14 cellular contexts compared by ENCODE assay signal in genomic region chr2:45330617-45331016, GRCh38.
DNase-seq lines count a peak whose midpoint lies in the region; ATAC-seq and TF ChIP-seq lines count a peak whose summit lies in the region.
"Had no signal": no experiment of that assay in that cellular context is flagged by ENCODE, and none has a peak within 500 bp of the region (broad histone marks: within the 10 kb centered on the region; RNA-seq: fewer than 3 reads in every experiment).

No MANE protein-coding gene starts in this region.

- DNase-seq in NCI-H1092 treated with DMSO at 0.1 percent for 48 hours (lab: John Stamatoyannopoulos, UW): peak; percentile 10
- DNase-seq in NCI-H1092 (lab: John Stamatoyannopoulos, UW): no peak
- DNase-seq in NCI-H526 (lab: John Stamatoyannopoulos, UW): peak; percentile 7 to 43
- peak; percentile 73 for DNase-seq in epithelial cell of esophagus (ENCODE audit: low read depth)
- peak; percentile 37 for DNase-seq in pulmonary artery endothelial cell (ENCODE audit: low read depth, low spot score)
- DNase-seq in omental fat pad (ENCODE audit: low spot score): no peak
- DNase-seq in NCI-H2227 (lab: John Stamatoyannopoulos, UW; ENCODE audit: unreplicated experiment): no peak
- DNase-seq: activated CD8-positive, alpha-beta T cell treated with anti-CD3 and anti-CD28 coated beads for 36 hours; activated effector memory CD4-positive, alpha-beta T cell treated with anti-CD3 and anti-CD28 coated beads, Interleukin-2, amount 50 U/mL, for 16 hours; midbrain; stimulated activated CD4-positive, alpha-beta T cell treated with anti-CD3 and anti-CD28 coated beads, Interleukin-15, amount 100 ng/mL, for 24 hours; T1000; tibial artery had no signal

- TF ChIP-seq CTCF in epithelial cell of esophagus (IDR thresholded peaks at IDR 0.05; ENCODE audit: insufficient read depth, low read depth, low read length, missing control alignments) (no peak), omental fat pad (IDR thresholded peaks at IDR 0.05) (no peak)

- H3K4me3 ChIP-seq in epithelial cell of esophagus (ENCODE audit: low read length): no peak overlapping the region
- H3K4me3 ChIP-seq: tibial artery had no signal

- ATAC-seq in omental fat pad (ENCODE audit: low FRiP score) (no peak), GM21367 (IDR thresholded peaks at IDR 0.05; ENCODE audit: unreplicated experiment) (no peak)
- ATAC-seq: activated CD8-positive, alpha-beta T cell treated with anti-CD3 and anti-CD28 coated beads for 36 hours had no signal

Comparison
In these comparisons a context has a peak if more than half of its experiments do, and no peak if none do; other contexts are left out.
1. DNase-seq: peak in NCI-H1092 treated with DMSO at 0.1 percent for 48 hours (single experiment), NCI-H526 (2 of 2), epithelial cell of esophagus (single experiment) and pulmonary artery endothelial cell (single experiment); none in NCI-H1092 (single experiment), omental fat pad (single experiment) and NCI-H2227 (single experiment).